27 cellular contexts compared by ENCODE assay signal in the genomic region with DNA sequence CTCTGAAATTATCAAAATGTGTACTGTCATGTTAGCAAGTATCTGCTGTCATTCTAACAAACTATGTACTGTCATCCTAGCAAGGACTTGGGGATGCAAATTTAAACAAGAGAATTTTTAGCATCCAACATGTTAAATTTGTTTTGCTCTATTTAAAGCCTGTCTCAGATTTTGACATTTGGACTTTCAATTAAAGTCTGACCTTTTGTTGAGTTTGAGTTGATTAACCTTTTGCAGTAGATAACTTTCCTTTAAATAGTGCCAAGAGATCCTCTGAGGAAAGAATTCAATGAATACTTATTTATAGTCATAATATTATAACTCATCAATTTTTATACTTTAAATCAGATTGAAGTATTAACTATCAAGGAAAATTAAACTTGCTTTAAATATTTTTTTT.
"Had no signal": no experiment of that assay in that cellular context is flagged by ENCODE, and none has a peak within 500 bp of the region (broad histone marks: within the 10 kb centered on the region; RNA-seq: fewer than 3 reads in every experiment).

No MANE protein-coding gene starts in this region.

- H3K9me3 ChIP-seq: stomach, suprapubic skin, testis, thoracic aorta, thyroid gland, tibial artery, tibial nerve, transverse colon, upper lobe of left lung, upper lobe of right lung, uterus, vagina had no signal

- H3K4me1 ChIP-seq: stomach, suprapubic skin, testis, thyroid gland, tibial artery, tibial nerve, transverse colon, upper lobe of left lung, upper lobe of right lung, uterus, vagina had no signal

- H3K27ac ChIP-seq: stomach, suprapubic skin, testis, thoracic aorta, thyroid gland, tibial artery, tibial nerve, transverse colon, upper lobe of left lung, upper lobe of right lung, uterus, vagina had no signal

- H3K4me3 ChIP-seq: stomach, suprapubic skin, testis, thoracic aorta, thyroid gland, tibial artery, tibial nerve, transverse colon, upper lobe of left lung, upper lobe of right lung, uterus, vagina had no signal

- ATAC-seq: stimulated activated effector memory CD8-positive, alpha-beta T cell treated with anti-CD3 and anti-CD28 coated beads, Interleukin-12 subunit alpha, Interleukin-12 subunit beta, amount 100 ng/mL, for 72 hours; stimulated activated memory B cell treated with anti-CD40 and anti-IgM and Interleukin-4, amounts not matched to agents 10 μg/mL and 1 μg/mL and 100 μg/mL, for 72 hours; stimulated activated naive B cell treated with anti-CD40 and anti-IgM and Interleukin-4, amounts not matched to agents 10 μg/mL and 1 μg/mL and 100 μg/mL, for 72 hours; stimulated activated naive CD8-positive, alpha-beta T cell treated with anti-CD3 and anti-CD28 coated beads, Interleukin-15, amount 100 ng/mL, for 72 hours; stimulated activated naive CD8-positive, alpha-beta T cell treated with anti-CD3 and anti-CD28 coated beads, Interleukin-15, Interleukin-2, amounts not matched to agents 100 U/mL and 50 U/mL, for 24 hours; upper lobe of right lung had no signal

- FAIRE-seq: urothelium cell line had no signal

- H3K27me3 ChIP-seq: stomach, suprapubic skin, testis, thyroid gland, tibial artery, tibial nerve, upper lobe of left lung, upper lobe of right lung, uterus, vagina had no signal

- DNase-seq: stimulated activated CD4-positive, alpha-beta T cell treated with anti-CD3 and anti-CD28 coated beads, Interleukin-2, amount 100 ng/mL, for 48 hours; stimulated activated CD4-positive, alpha-beta T cell treated with anti-CD3 and anti-CD28 coated beads, Interleukin-4, amount 100 ng/mL, for 1 hour; stimulated activated CD4-positive, alpha-beta T cell treated with anti-CD3 and anti-CD28 coated beads, Interleukin-4, amount 100 ng/mL, for 24 hours; stimulated activated CD4-positive, alpha-beta T cell treated with anti-CD3 and anti-CD28 coated beads, Interleukin-4, amount 100 ng/mL, for 4 hours; stimulated activated CD8-positive, alpha-beta memory T cell treated with anti-CD3 and anti-CD28 coated beads, Interleukin-4, amount 100 ng/mL, for 48 hours; stimulated activated naive B cell treated with anti-CD40 and anti-IgM and Interleukin-4, amounts not matched to agents 10 μg/mL and 1 μg/mL and 100 μg/mL, for 72 hours; stimulated activated naive CD4-positive, alpha-beta T cell; stimulated activated naive CD4-positive, alpha-beta T cell treated with Interleukin-2 at 50 U/mL for 16 hours; stimulated activated naive CD8-positive, alpha-beta T cell treated with anti-CD3 and anti-CD28 coated beads, Interleukin-15, amount 100 ng/mL, for 72 hours; stimulated activated naive CD8-positive, alpha-beta T cell treated with anti-CD3 and anti-CD28 coated beads, Interleukin-15, Interleukin-2, amounts not matched to agents 100 U/mL and 50 U/mL, for 24 hours; stomach; substantia nigra; testis; thyroid gland; tibial artery; transverse colon; trophoblast cell; upper lobe of left lung; upper lobe of right lung; uterus had no signal

- H3K36me3 ChIP-seq: stomach, suprapubic skin, thoracic aorta, thyroid gland, tibial artery, tibial nerve, transverse colon, upper lobe of left lung, upper lobe of right lung, uterus, vagina had no signal
